In genomic region chrX:9466115-9466495, GRCh38 we compare ENCODE assay signal across 8 cellular contexts. TPM values are rescaled to one million over a fixed set of nuclear protein-coding genes. Genes with fewer than 3 reads are reported as not detected.
DNase-seq lines count a peak whose midpoint lies in the region; ATAC-seq and TF ChIP-seq lines count a peak whose summit lies in the region.

No MANE protein-coding gene starts in this region.

- peak; percentile 16 for DNase-seq in activated CD4-positive, alpha-beta T cell treated with anti-CD3 and anti-CD28 coated beads, Interleukin-2, amount 10 ng/mL, durations not matched to agents 7 days and 5 days
- no peak for DNase-seq in activated CD4-positive, alpha-beta T cell treated with anti-CD3 and anti-CD28 coated beads for 1 hour
- peak; percentile 11 for DNase-seq in OCI-LY7 (ENCODE audit: low spot score)
- DNase-seq in cardiac fibroblast (ENCODE audit: low read depth in 2 of 2) = peak; percentile 25 to 27
- DNase-seq in left kidney (ENCODE audit: low read depth, low spot score) = peak; percentile 69
- peak; percentile 41 for DNase-seq in stimulated activated CD8-positive, alpha-beta memory T cell treated with anti-CD3 and anti-CD28 coated beads, Interleukin-4, amount 100 ng/mL, for 48 hours
- no peak for DNase-seq in KG1 (lab: John Stamatoyannopoulos, UW)

- peak overlapping the region; percentile 80 for H3K27ac Mint-ChIP-seq in activated CD4-positive, alpha-beta T cell treated with anti-CD3 and anti-CD28 coated beads, Interleukin-2, amount 10 ng/mL, durations not matched to agents 7 days and 5 days

- no peaks in the 10 kb centered on the region for H3K79me2 ChIP-seq in OCI-LY7 (ENCODE audit: insufficient read depth, low read depth, low read length)

- intact Hi-C loops in OCI-LY7 (cut with micrococcal nuclease; ENCODE audit: unreplicated experiment) = no loop called here

- peaks cover 49% of the 10 kb centered on the region for H3K4me1 Mint-ChIP-seq in activated CD4-positive, alpha-beta T cell treated with anti-CD3 and anti-CD28 coated beads, Interleukin-2, amount 10 ng/mL, durations not matched to agents 7 days and 5 days

- H3K27ac ChIP-seq in OCI-LY7 (ENCODE audit: low read depth, low read length, poor library complexity, severe bottlenecking) = no peak overlapping the region

- H3K27me3 Mint-ChIP-seq in activated CD4-positive, alpha-beta T cell treated with anti-CD3 and anti-CD28 coated beads, Interleukin-2, amount 10 ng/mL, durations not matched to agents 7 days and 5 days = no peaks in the 10 kb centered on the region

- POLR2A ChIA-PET in activated CD4-positive, alpha-beta T cell treated with anti-CD3 and anti-CD28 coated beads, Interleukin-2, amount 10 ng/mL, durations not matched to agents 7 days and 5 days (lab: Charles Lee) = no interaction called here
- POLR2A ChIA-PET in OCI-LY7 (lab: Charles Lee) = interaction anchor here (0.6 kb wide), 1 partner anchor 181 kb away, joined by 3 read pairs; no protein-coding TSS in a partner anchor

- no peak for TF ChIP-seq CTCF in OCI-LY7 (conservative IDR thresholded peaks at IDR 0.05; ENCODE audit: low read length)
- TF ChIP-seq CTCF in cardiac fibroblast (IDR thresholded peaks at IDR 0.05; ENCODE audit: low read depth, low read length) = no peak

- H4K20me1 ChIP-seq in OCI-LY7 (ENCODE audit: insufficient read depth, low read length) = peaks cover 4% of the 10 kb centered on the region

- peak overlapping the region; percentile 87 for H3K4me2 ChIP-seq in OCI-LY7 (ENCODE audit: low read length)

- ATAC-seq in GM21528 (IDR thresholded peaks at IDR 0.05; ENCODE audit: low FRiP score, unreplicated experiment) = no peak

- no TSS peak for BruUV-seq in OCI-LY7 (replicated peaks; lab: Mats Ljungman, UMichigan)

- peaks cover 17% of the 10 kb centered on the region for H3K36me3 Mint-ChIP-seq in activated CD4-positive, alpha-beta T cell treated with anti-CD3 and anti-CD28 coated beads, Interleukin-2, amount 10 ng/mL, durations not matched to agents 7 days and 5 days (ENCODE audit: low read depth)

- peaks cover 32% of the 10 kb centered on the region for H3K4me1 ChIP-seq in OCI-LY7 (ENCODE audit: insufficient read depth, low read length, poor library complexity, severe bottlenecking)

- no peaks in the 10 kb centered on the region for H3K9me3 Mint-ChIP-seq in activated CD4-positive, alpha-beta T cell treated with anti-CD3 and anti-CD28 coated beads, Interleukin-2, amount 10 ng/mL, durations not matched to agents 7 days and 5 days

- CTCF ChIA-PET in activated CD4-positive, alpha-beta T cell treated with anti-CD3 and anti-CD28 coated beads, Interleukin-2, amount 10 ng/mL, durations not matched to agents 7 days and 5 days (lab: Charles Lee) = no interaction called here
- CTCF ChIA-PET in OCI-LY7 (lab: Charles Lee; ENCODE audit: unreplicated experiment) = no interaction called here

- no peak overlapping the region for H2AFZ ChIP-seq in OCI-LY7 (ENCODE audit: low read length)

- H3K36me3 ChIP-seq in OCI-LY7 (ENCODE audit: insufficient read depth, low read length) = no peaks in the 10 kb centered on the region

- peak overlapping the region; percentile 84 for H3K4me3 ChIP-seq in OCI-LY7 (ENCODE audit: low read depth, low read length, poor library complexity, severe bottlenecking)
- peak overlapping the region; percentile 60 to 66 for H3K4me3 ChIP-seq in cardiac fibroblast (replicated peaks in 1 of 2; ENCODE audit: low read depth in 2 of 2, low read length in 2 of 2)

- no peaks in the 10 kb centered on the region for H3K9me3 ChIP-seq in OCI-LY7 (ENCODE audit: low read length)

- no peaks in the 10 kb centered on the region for H3K9me2 ChIP-seq in OCI-LY7 (ENCODE audit: insufficient read depth, low read length)

- H3K4me3 Mint-ChIP-seq in activated CD4-positive, alpha-beta T cell treated with anti-CD3 and anti-CD28 coated beads, Interleukin-2, amount 10 ng/mL, durations not matched to agents 7 days and 5 days = peak overlapping the region; percentile 76

RNA-seq across cellular contexts. Expression of gene TBL1X, which starts 1.2 kb away (rescaled TPM):
- total RNA-seq in activated CD4-positive, alpha-beta T cell treated with anti-CD3 and anti-CD28 coated beads, Interleukin-2, amount 10 ng/mL, durations not matched to agents 7 days and 5 days = 10 to 100 TPM; 21.2 to 23.6 TPM
- 10.6 and 16.1 TPM in 2 replicates for total RNA-seq in OCI-LY7 (2014; rRNA removed; shearing (Covaris generic))
- total RNA-seq in OCI-LY7 (2022) = 29.3 and 35.7 TPM in 2 replicates

Comparison
In these comparisons a context has a peak if more than half of its experiments do, and no peak if none do; other contexts are left out.
1. DNase-seq: peak in activated CD4-positive, alpha-beta T cell treated with anti-CD3 and anti-CD28 coated beads, Interleukin-2, amount 10 ng/mL, durations not matched to agents 7 days and 5 days (single experiment), OCI-LY7 (single experiment), cardiac fibroblast (2 of 2), left kidney (single experiment) and stimulated activated CD8-positive, alpha-beta memory T cell treated with anti-CD3 and anti-CD28 coated beads, Interleukin-4, amount 100 ng/mL, for 48 hours (single experiment); none in activated CD4-positive, alpha-beta T cell treated with anti-CD3 and anti-CD28 coated beads for 1 hour (single experiment) and KG1 (single experiment).